7 cellular contexts compared by ENCODE assay signal in genomic region chr19:15453091-15453498, GRCh38. TPM values are rescaled to one million over a fixed set of nuclear protein-coding genes. Genes with fewer than 3 reads are reported as not detected.
DNase-seq lines count a peak whose midpoint lies in the region; ATAC-seq and TF ChIP-seq lines count a peak whose summit lies in the region.
"Had no signal": no experiment of that assay in that cellular context is flagged by ENCODE, and none has a peak within 500 bp of the region (broad histone marks: within the 10 kb centered on the region; RNA-seq: fewer than 3 reads in every experiment).

No MANE protein-coding gene starts in this region.

- no peaks in the 10 kb centered on the region for H3K4me1 Mint-ChIP-seq in endodermal cell

- DNase-seq in endodermal cell (peak; percentile 78), germinal center (ENCODE audit: low spot score) (no peak)

- peaks cover 40% of the 10 kb centered on the region for H3K4me1 ChIP-seq in BLaER1
- no peaks in the 10 kb centered on the region for H3K4me1 ChIP-seq in endodermal cell (ENCODE audit: control insufficient read depth, insufficient read depth, low read length)
- H3K4me1 ChIP-seq in muscle layer of duodenum (ENCODE audit: control insufficient read depth in 1 of 2, insufficient read depth in 2 of 2, low read length in 2 of 2), result peaks cover 3 to 38% of the 10 kb centered on the region in 2 donors

- H3K36me3 ChIP-seq in BLaER1 (peaks cover 51% of the 10 kb centered on the region; the same call in 1 of the 2 replicates), endodermal cell (ENCODE audit: control insufficient read depth, insufficient read depth, low read length) (no peaks in the 10 kb centered on the region), muscle layer of duodenum (ENCODE audit: control insufficient read depth in 1 of 2, insufficient read depth in 2 of 2, low read length in 2 of 2) (peaks cover 0 to under 1% of the 10 kb centered on the region in 2 donors)

- H3K27me3 Mint-ChIP-seq in endodermal cell (ENCODE audit: insufficient read depth), result peaks cover 73% of the 10 kb centered on the region

- H3K27ac ChIP-seq in BLaER1 (0 out of 2 replicates have a peak overlapping the region, but pooled peaks have one; percentile 2), endodermal cell (ENCODE audit: low read depth, low read length) (no peak overlapping the region), muscle layer of duodenum (ENCODE audit: low read length) (no peak overlapping the region)

- no peaks in the 10 kb centered on the region for H3K36me3 Mint-ChIP-seq in endodermal cell (ENCODE audit: low read depth)

- H3K4me2 ChIP-seq in BLaER1, result no peak overlapping the region

- ATAC-seq in HG03175 (IDR thresholded peaks at IDR 0.05; ENCODE audit: unreplicated experiment), result no peak
- ATAC-seq in GM21360 (IDR thresholded peaks at IDR 0.05; ENCODE audit: unreplicated experiment), result no peak

- H3K27me3 ChIP-seq in BLaER1 (no peaks in the 10 kb centered on the region), endodermal cell (ENCODE audit: control insufficient read depth, insufficient read depth, low read length, poor library complexity, severe bottlenecking) (peaks cover 70% of the 10 kb centered on the region), muscle layer of duodenum (ENCODE audit: low read depth, low read length) (peaks cover 11% of the 10 kb centered on the region)

- no peak overlapping the region for H3K27ac Mint-ChIP-seq in endodermal cell

- H3K4me3 Mint-ChIP-seq in endodermal cell, result peak overlapping the region; percentile 43

- H3K9ac ChIP-seq in BLaER1, result no peak overlapping the region
- no peak overlapping the region for H3K9ac ChIP-seq in endodermal cell (ENCODE audit: extremely low read depth, low read length, poor library complexity, severe bottlenecking)

- H3K4me3 ChIP-seq in BLaER1 (no peak overlapping the region), endodermal cell (ENCODE audit: low read length) (no peak overlapping the region), muscle layer of duodenum (ENCODE audit: low read depth in 1 of 2, low read length in 2 of 2) (peak overlapping the region; percentile 44 to 73)

- no peaks in the 10 kb centered on the region for H3K9me3 Mint-ChIP-seq in endodermal cell
- H3K9me3 Mint-ChIP-seq: T-helper 1 cell treated with Interleukin-12 subunit alpha and Interleukin-12 subunit beta and Interleukin-4 antibody, amounts not matched to agents 30 μg/mL and 1 μg/mL, for 36 hours had no signal

- peak; percentile 60 for TF ChIP-seq CTCF in endodermal cell (conservative IDR thresholded peaks at IDR 0.05)

- 16 to 36% methylated on average over 11 to 42 of the region's 42 CpGs for WGBS in endodermal cell (ENCODE audit: insufficient coverage in 1 of 2, insufficient read length in 1 of 2), 2 experiments

- H4K20me1 ChIP-seq in BLaER1, result no peaks in the 10 kb centered on the region

- H3K9me3 ChIP-seq in BLaER1 (0 out of 2 replicates have a peak, but pooled peaks cover 5% of the 10 kb centered on the region), endodermal cell (ENCODE audit: control insufficient read depth, low read length) (no peaks in the 10 kb centered on the region), muscle layer of duodenum (ENCODE audit: control insufficient read depth in 1 of 2, low read length in 2 of 2) (no peaks in the 10 kb centered on the region)

RNA-seq across cellular contexts. Expression of gene WIZ, which starts 3.3 kb away (rescaled TPM):
- 10 to 100 TPM; 38.0 to 38.6 TPM for total RNA-seq in endodermal cell
- polyA plus RNA-seq in endodermal cell (2013, experiment 1 of 2), result 51.9 TPM
- polyA plus RNA-seq in endodermal cell (2013, experiment 2 of 2), result 44.8 TPM

RNA-seq across cellular contexts. Expression of gene RASAL3, which starts 11.2 kb away (rescaled TPM):
- total RNA-seq in endodermal cell, result not detected
- not detected for polyA plus RNA-seq in endodermal cell (2013, experiment 1 of 2)
- polyA plus RNA-seq in endodermal cell (2013, experiment 2 of 2), result not detected

RNA-seq across cellular contexts. Expression of gene PGLYRP2, which starts 26.2 kb away (rescaled TPM):
- total RNA-seq in endodermal cell, result not detected
- not detected for polyA plus RNA-seq in endodermal cell (2013, experiment 1 of 2)
- not detected for polyA plus RNA-seq in endodermal cell (2013, experiment 2 of 2)

RNA-seq across cellular contexts. Expression of gene AKAP8L, which starts 34.3 kb away (rescaled TPM):
- 100 to 1,000 TPM; 190 to 237 TPM for total RNA-seq in endodermal cell
- 160 TPM for polyA plus RNA-seq in endodermal cell (2013, experiment 1 of 2)
- polyA plus RNA-seq in endodermal cell (2013, experiment 2 of 2), result 124 TPM

RNA-seq across cellular contexts. Expression of gene CYP4F22, which starts 55.2 kb away (rescaled TPM):
- total RNA-seq in endodermal cell, result not detected
- polyA plus RNA-seq in endodermal cell (2013, experiment 1 of 2), result not detected
- polyA plus RNA-seq in endodermal cell (2013, experiment 2 of 2), result not detected

Comparison
In these comparisons a context has a peak if more than half of its experiments do, and no peak if none do; other contexts are left out.
1. H3K4me3 ChIP-seq: peak in muscle layer of duodenum (2 of 2); none in BLaER1 (single experiment) and endodermal cell (single experiment).